In genomic region chr10:58943234-58943633, GRCh38 we compare ENCODE assay signal across 18 cellular contexts.
DNase-seq lines count a peak whose midpoint lies in the region; ATAC-seq and TF ChIP-seq lines count a peak whose summit lies in the region.
"Had no signal": no experiment of that assay in that cellular context is flagged by ENCODE, and none has a peak within 500 bp of the region (broad histone marks: within the 10 kb centered on the region; RNA-seq: fewer than 3 reads in every experiment).

No MANE protein-coding gene starts in this region.

- DNase-seq in EH (ENCODE audit: low read depth) (peak; percentile 20), HT1080 (ENCODE audit: low read depth) (peak; percentile 21), choroid plexus epithelial cell (ENCODE audit: low read depth) (peak; percentile 64), renal cortical epithelial cell (ENCODE audit: low read depth) (peak; percentile 5), SIG-M5 treated with dmso at 0.1 percent for 504 hours (lab: John Stamatoyannopoulos, UW; ENCODE audit: unreplicated experiment) (no peak), NCI-H748 treated with DMSO at 0.1 percent for 48 hours (lab: John Stamatoyannopoulos, UW) (no peak)
- DNase-seq in T-helper 2 cell treated with Interferon-gamma antibody and Interleukin-4, amounts not matched to agents 5 μg/mL and 100 μg/mL, for 36 hours (ENCODE audit: low spot score), result no peak
- DNase-seq: CD4-positive, CD25-positive, alpha-beta regulatory T cell; GDM1; NCI-H1105; NCI-H1694 treated with DMSO at 0.1 percent for 48 hours; NCI-H2171; NCI-H446 treated with DMSO at 0.1 percent for 48 hours; NCI-H82; SHP77 treated with DMSO at 0.1 percent for 48 hours had no signal

- H3K4me1 Mint-ChIP-seq in T-helper 2 cell treated with Interferon-gamma antibody and Interleukin-4, amounts not matched to agents 5 μg/mL and 100 μg/mL, for 36 hours (ENCODE audit: low read depth), result no peaks in the 10 kb centered on the region
- H3K4me1 Mint-ChIP-seq: CD4-positive, CD25-positive, alpha-beta regulatory T cell had no signal

- H3K27ac Mint-ChIP-seq in T-helper 2 cell treated with Interferon-gamma antibody and Interleukin-4, amounts not matched to agents 5 μg/mL and 100 μg/mL, for 36 hours, result no peak overlapping the region
- H3K27ac Mint-ChIP-seq: CD4-positive, CD25-positive, alpha-beta regulatory T cell had no signal

- no peak overlapping the region for H3K4me3 Mint-ChIP-seq in T-helper 2 cell treated with Interferon-gamma antibody and Interleukin-4, amounts not matched to agents 5 μg/mL and 100 μg/mL, for 36 hours
- H3K4me3 Mint-ChIP-seq: CD4-positive, CD25-positive, alpha-beta regulatory T cell had no signal

- no peak for TF ChIP-seq CTCF in choroid plexus epithelial cell (conservative IDR thresholded peaks at IDR 0.05; ENCODE audit: low read depth, low read length)

- no peaks in the 10 kb centered on the region for H3K27me3 Mint-ChIP-seq in T-helper 2 cell treated with Interferon-gamma antibody and Interleukin-4, amounts not matched to agents 5 μg/mL and 100 μg/mL, for 36 hours (ENCODE audit: low read depth)

- H3K4me3 ChIP-seq in choroid plexus epithelial cell (ENCODE audit: low read depth, low read length), result no peak overlapping the region
- H3K4me3 ChIP-seq: A549, K562 had no signal

- no peaks in the 10 kb centered on the region for H3K9me3 Mint-ChIP-seq in T-helper 2 cell treated with Interferon-gamma antibody and Interleukin-4, amounts not matched to agents 5 μg/mL and 100 μg/mL, for 36 hours

- no peaks in the 10 kb centered on the region for H3K36me3 Mint-ChIP-seq in T-helper 2 cell treated with Interferon-gamma antibody and Interleukin-4, amounts not matched to agents 5 μg/mL and 100 μg/mL, for 36 hours (ENCODE audit: low read depth)
- H3K36me3 Mint-ChIP-seq: CD4-positive, CD25-positive, alpha-beta regulatory T cell had no signal

- no peak for ATAC-seq in HG02970 (IDR thresholded peaks at IDR 0.05; ENCODE audit: low FRiP score, unreplicated experiment)
- ATAC-seq: A549, K562 had no signal

Comparison
In these comparisons a context has a peak if more than half of its experiments do, and no peak if none do; other contexts are left out.
1. DNase-seq: peak in EH (single experiment), HT1080 (single experiment), choroid plexus epithelial cell (single experiment) and renal cortical epithelial cell (single experiment); none in SIG-M5 treated with dmso at 0.1 percent for 504 hours (single experiment), T-helper 2 cell treated with Interferon-gamma antibody and Interleukin-4, amounts not matched to agents 5 μg/mL and 100 μg/mL, for 36 hours (single experiment) and NCI-H748 treated with DMSO at 0.1 percent for 48 hours (single experiment).